Comparison of ENCODE assay signal across 1 cellular context in the genomic region with DNA sequence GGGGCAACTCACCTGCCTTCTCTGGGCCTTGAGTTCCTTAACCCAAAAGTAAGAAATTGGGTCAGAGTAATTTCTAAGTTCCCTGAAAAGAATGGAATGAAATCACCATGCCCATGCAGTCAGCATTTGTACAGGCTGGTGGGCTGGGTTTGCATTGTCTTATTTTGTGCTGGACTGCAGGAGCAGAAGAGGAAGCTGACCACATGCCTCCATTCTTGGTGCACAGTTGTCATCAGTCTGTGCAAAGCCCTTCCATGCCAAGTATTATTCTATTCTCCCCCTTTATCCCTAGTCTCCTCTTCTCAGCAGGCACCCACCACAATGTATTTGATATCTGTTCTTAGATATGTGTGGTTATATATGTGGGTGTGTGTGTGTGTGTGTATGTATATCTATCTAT.
TF ChIP-seq lines count a peak whose summit lies in the region.

No MANE protein-coding gene starts in this region.

TF ChIP-seq in HepG2, 621 proteins besides CTCF, POLR2A, EP300 and RAD21:
- TF ChIP-seq CCDC6 (CRISPR knock-in tag; IDR thresholded peaks at IDR 0.05) (no peak), CBX1 (IDR thresholded peaks at IDR 0.05; ENCODE audit: low read depth) (no peak), ZNF7 (CRISPR knock-in tag; IDR thresholded peaks at IDR 0.05) (no peak), SMARCE1 (IDR thresholded peaks at IDR 0.05; ENCODE audit: borderline replicate concordance) (no peak), SOX5 (CRISPR knock-in tag; IDR thresholded peaks at IDR 0.05; ENCODE audit: borderline replicate concordance) (no peak), CEBPG (CRISPR knock-in tag; IDR thresholded peaks at IDR 0.05) (no peak), ZBTB8A (CRISPR knock-in tag; IDR thresholded peaks at IDR 0.05; ENCODE audit: borderline replicate concordance, low read depth) (no peak), SIX4 (CRISPR knock-in tag; IDR thresholded peaks at IDR 0.05) (no peak), JARID2 (CRISPR knock-in tag; IDR thresholded peaks at IDR 0.05; ENCODE audit: insufficient replicate concordance) (no peak)
- TF ChIP-seq, protein P1, sequence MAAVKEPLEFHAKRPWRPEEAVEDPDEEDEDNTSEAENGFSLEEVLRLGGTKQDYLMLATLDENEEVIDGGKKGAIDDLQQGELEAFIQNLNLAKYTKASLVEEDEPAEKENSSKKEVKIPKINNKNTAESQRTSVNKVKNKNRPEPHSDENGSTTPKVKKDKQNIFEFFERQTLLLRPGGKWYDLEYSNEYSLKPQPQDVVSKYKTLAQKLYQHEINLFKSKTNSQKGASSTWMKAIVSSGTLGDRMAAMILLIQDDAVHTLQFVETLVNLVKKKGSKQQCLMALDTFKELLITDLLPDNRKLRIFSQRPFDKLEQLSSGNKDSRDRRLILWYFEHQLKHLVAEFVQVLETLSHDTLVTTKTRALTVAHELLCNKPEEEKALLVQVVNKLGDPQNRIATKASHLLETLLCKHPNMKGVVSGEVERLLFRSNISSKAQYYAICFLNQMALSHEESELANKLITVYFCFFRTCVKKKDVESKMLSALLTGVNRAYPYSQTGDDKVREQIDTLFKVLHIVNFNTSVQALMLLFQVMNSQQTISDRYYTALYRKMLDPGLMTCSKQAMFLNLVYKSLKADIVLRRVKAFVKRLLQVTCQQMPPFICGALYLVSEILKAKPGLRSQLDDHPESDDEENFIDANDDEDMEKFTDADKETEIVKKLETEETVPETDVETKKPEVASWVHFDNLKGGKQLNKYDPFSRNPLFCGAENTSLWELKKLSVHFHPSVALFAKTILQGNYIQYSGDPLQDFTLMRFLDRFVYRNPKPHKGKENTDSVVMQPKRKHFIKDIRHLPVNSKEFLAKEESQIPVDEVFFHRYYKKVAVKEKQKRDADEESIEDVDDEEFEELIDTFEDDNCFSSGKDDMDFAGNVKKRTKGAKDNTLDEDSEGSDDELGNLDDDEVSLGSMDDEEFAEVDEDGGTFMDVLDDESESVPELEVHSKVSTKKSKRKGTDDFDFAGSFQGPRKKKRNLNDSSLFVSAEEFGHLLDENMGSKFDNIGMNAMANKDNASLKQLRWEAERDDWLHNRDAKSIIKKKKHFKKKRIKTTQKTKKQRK (IDR thresholded peaks at IDR 0.05; ENCODE audit: low read length) = no peak
